In the genomic region with DNA sequence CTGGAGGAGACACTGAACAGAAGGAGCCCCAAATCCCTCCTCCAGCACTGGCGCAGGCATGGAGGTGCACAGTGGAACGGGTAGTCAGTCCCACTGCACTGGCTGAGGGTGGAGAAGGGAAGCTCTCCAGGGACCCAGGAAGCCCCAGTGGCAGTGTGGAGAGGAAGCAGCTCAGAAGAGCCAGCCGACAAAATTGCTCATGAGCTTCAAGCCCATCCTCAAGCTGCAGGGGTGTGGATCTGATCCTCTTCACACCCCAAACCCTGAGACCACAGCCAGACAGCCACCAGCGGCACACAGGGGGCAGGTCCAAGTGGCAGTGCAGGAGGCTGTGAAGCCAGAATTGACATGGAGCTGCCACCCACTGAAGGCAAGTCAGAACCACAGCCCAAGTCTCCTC, we compare ENCODE assay signal across 17 cellular contexts. TPM values are rescaled to one million over a fixed set of nuclear protein-coding genes. Genes with fewer than 3 reads are reported as not detected.
DNase-seq lines count a peak whose midpoint lies in the region; ATAC-seq, FAIRE-seq and TF ChIP-seq lines count a peak whose summit lies in the region.
"Had no signal": no experiment of that assay in that cellular context is flagged by ENCODE, and none has a peak within 500 bp of the region (broad histone marks: within the 10 kb centered on the region; RNA-seq: fewer than 3 reads in every experiment).

No MANE protein-coding gene starts in this region.

- H4K20me1 ChIP-seq in GM12878 (ENCODE audit: control insufficient read depth, insufficient read depth): no peaks in the 10 kb centered on the region

- no peaks in the 10 kb centered on the region for H3K36me3 Mint-ChIP-seq in natural killer cell

- H3K27me3 Mint-ChIP-seq in natural killer cell (ENCODE audit: low read depth in 2 of 2): no peaks in the 10 kb centered on the region

- no peak for TF ChIP-seq EP300 in GM12878 (IDR thresholded peaks at IDR 0.05; ENCODE audit: borderline replicate concordance in 1 of 2, control insufficient read depth in 1 of 2, low read depth in 2 of 2, low read length in 2 of 2)
- no peak for TF ChIP-seq EP300 in transverse colon (IDR thresholded peaks at IDR 0.05; ENCODE audit: low read depth)

- H2AFZ ChIP-seq in GM12878 (ENCODE audit: control insufficient read depth, low read depth, low read length): no peak overlapping the region
- H2AFZ ChIP-seq: parathyroid adenoma had no signal

- no peaks in the 10 kb centered on the region for H3K9me3 Mint-ChIP-seq in natural killer cell
- H3K9me3 Mint-ChIP-seq: CD14-positive monocyte had no signal

- FAIRE-seq in GM12878 (lab: Jason Lieb, UNC): no peak
- FAIRE-seq: HTR-8/SVneo had no signal

- H3K27ac ChIP-seq in GM12878 (ENCODE audit: control insufficient read depth, insufficient read depth) (no peak overlapping the region), thoracic aorta (peak overlapping the region; percentile 3 to 48), transverse colon (peak overlapping the region in 2 of 4 donors; percentile 25 to 61)

- RAD21 ChIA-PET in GM12878 (lab: Charles Lee; ENCODE audit: unreplicated experiment): interaction anchor here (1.5 kb wide), 1 partner anchor 91 kb away, joined by 3 read pairs; a partner anchor contains a TSS

- H3K79me2 ChIP-seq in GM12878 (ENCODE audit: control insufficient read depth, insufficient read depth, low read length): peaks cover 3% of the 10 kb centered on the region; the same call in 1 of the 2 replicates

- BruUV-seq in GM12878 (replicated peaks; lab: Mats Ljungman, UMichigan): no TSS peak

- DNase-seq in NCI-H2171 (lab: John Stamatoyannopoulos, UW) (peak; percentile 62), NCI-H2171 treated with DMSO at 0.1 percent for 48 hours (lab: John Stamatoyannopoulos, UW) (no peak), GM12878 (ENCODE audit: low read depth, low spot score) (no peak), natural killer cell (no peak), thoracic aorta (ENCODE audit: low spot score) (no peak), transverse colon (no peak), DMS114 treated with DMSO at 0.1 percent for 48 hours (lab: John Stamatoyannopoulos, UW; ENCODE audit: unreplicated experiment) (no peak)
- DNase-seq: activated effector memory CD4-positive, alpha-beta T cell treated with anti-CD3 and anti-CD28 coated beads, Interleukin-2, amount 50 U/mL, for 16 hours; amygdala; left cardiac atrium; NCI-H1694 treated with DMSO at 0.1 percent for 48 hours; NCI-H510A; SHP77 treated with DMSO at 0.1 percent for 48 hours had no signal

- TF ChIP-seq POLR2A in GM12878 (IDR thresholded peaks at IDR 0.05; ENCODE audit: low read depth, low read length) (no peak), transverse colon (IDR thresholded peaks at IDR 0.05) (no peak)

- H3K9ac ChIP-seq in GM12878 (ENCODE audit: control insufficient read depth, insufficient read depth, low read length): no peak overlapping the region
- H3K9ac ChIP-seq: parathyroid adenoma had no signal

- no peaks in the 10 kb centered on the region for H3K27me3 ChIP-seq in GM12878 (replicated peaks in 1 of 2; ENCODE audit: control insufficient read depth in 2 of 2, insufficient read depth in 2 of 2, low read length in 1 of 2)
- no peaks in the 10 kb centered on the region for H3K27me3 ChIP-seq in thoracic aorta (replicated peaks; ENCODE audit: insufficient read depth)
- no peaks in the 10 kb centered on the region for H3K27me3 ChIP-seq in transverse colon

- POLR2A ChIA-PET in GM12878 (lab: Charles Lee): no interaction called here

- H3K9me3 ChIP-seq in GM12878 (replicated peaks; ENCODE audit: control insufficient read depth, insufficient read depth, low read length): no peaks in the 10 kb centered on the region
- H3K9me3 ChIP-seq in thoracic aorta: no peaks in the 10 kb centered on the region
- no peaks in the 10 kb centered on the region for H3K9me3 ChIP-seq in transverse colon

- ATAC-seq in GM12878: peak; percentile 42
- ATAC-seq in natural killer cell: peak in 1 of 3 donors; percentile 24
- ATAC-seq in thoracic aorta (ENCODE audit: insufficient number of reproducible peaks, low FRiP score, low read depth): no peak
- ATAC-seq in GM18517 (IDR thresholded peaks at IDR 0.05; ENCODE audit: unreplicated experiment): no peak

- H3K4me3 Mint-ChIP-seq in natural killer cell: peak overlapping the region; percentile 77

- CTCF ChIA-PET in GM12878 (lab: Yijun Ruan, JAX): no interaction called here

- 34% methylated on average over 4 of the region's 4 CpGs for WGBS in GM12878 (ENCODE audit: insufficient coverage, insufficient replicate concordance, low lambda C conversion rate, missing lambda C conversion rate)
- WGBS in transverse colon (ENCODE audit: low coverage in 1 of 2), 2 donors: 82% methylated on average over 4 of the region's 4 CpGs; no CpG with 5 or more reads in 1 of the 2 donors

- SMC1A ChIA-PET in GM12878 (lab: Charles Lee; ENCODE audit: uncharacterized antibody, unreplicated experiment): interaction anchor here (1.2 kb wide), 1 partner anchor 9 kb away, joined by 3 read pairs; no protein-coding TSS in a partner anchor

- peaks cover 12 to 18% of the 10 kb centered on the region in 2 donors for H3K4me1 Mint-ChIP-seq in natural killer cell

- H3K36me3 ChIP-seq in GM12878 (ENCODE audit: control insufficient read depth in 2 of 2, insufficient read depth in 2 of 2, low read length in 1 of 2) (peaks cover 3 to 8% of the 10 kb centered on the region in 2 experiments), thoracic aorta (peaks cover 15% of the 10 kb centered on the region), transverse colon (peaks cover 0 to 4% (median under 1%) of the 10 kb centered on the region in 4 donors)

- H3K4me3 ChIP-seq in GM12878 (no peak overlapping the region), thoracic aorta (no peak overlapping the region), transverse colon (no peak overlapping the region)

- H3K27ac Mint-ChIP-seq in natural killer cell: peak overlapping the region; percentile 7 to 74

- intact Hi-C loops in GM12878 (cut with micrococcal nuclease; ENCODE audit: unreplicated experiment) (no loop called here), natural killer cell (cut with micrococcal nuclease) (no loop called here), transverse colon (cut with DNase I; ENCODE audit: low total_unique reads) (no loop called here)

- TF ChIP-seq CTCF in GM12878 (IDR thresholded peaks at IDR 0.05 in 2 of 3, conservative IDR thresholded peaks at IDR 0.05 in 1 of 3; ENCODE audit: control insufficient read depth in 2 of 3, extremely low read depth in 1 of 3, insufficient read depth in 1 of 3, low read depth in 3 of 3, low read length in 3 of 3) (no peak), natural killer cell (IDR thresholded peaks at IDR 0.05) (no peak), thoracic aorta (IDR thresholded peaks at IDR 0.05) (no peak), transverse colon (IDR thresholded peaks at IDR 0.05) (no peak)

- TF ChIP-seq RAD21 in GM12878 (IDR thresholded peaks at IDR 0.05; ENCODE audit: insufficient read depth, low read depth, low read length): no peak

- H3K4me2 ChIP-seq in GM12878 (ENCODE audit: control insufficient read depth, insufficient read depth): no peak overlapping the region

- peaks cover 5% of the 10 kb centered on the region; the same call in 1 of the 2 replicates for H3K4me1 ChIP-seq in GM12878 (ENCODE audit: control insufficient read depth, insufficient read depth, low read length)
- H3K4me1 ChIP-seq in thoracic aorta (ENCODE audit: control insufficient read depth in 1 of 2, low read depth in 2 of 2): peaks cover 38 to 57% of the 10 kb centered on the region in 2 donors
- H3K4me1 ChIP-seq in transverse colon: peaks cover 12 to 53% (median 14%) of the 10 kb centered on the region in 4 donors
- H3K4me1 ChIP-seq: parathyroid adenoma had no signal

- in situ Hi-C loops in GM12878 (cut with MboI) (loop anchor here (10.0 kb wide), 1 partner anchor 53 kb away; no protein-coding TSS in a partner anchor), transverse colon (cut with MboI; ENCODE audit: low pct_ligation_motif_present in 1 of 4, low pct_unique_long_range_greater_than_20kb in 1 of 4, low sequenced_read_pairs in 3 of 4) (loop anchor here in 1 of 4 donors (25.0 kb wide), 1 partner anchor 89 kb away; a partner anchor contains a TSS)

RNA-seq across cellular contexts. Expression of a gene that starts 32.1 kb away (rescaled TPM):
- 122 and 123 TPM in 2 replicates for total RNA-seq in GM12878 (2013; cell fraction: nucleolus; rRNA removed)
- total RNA-seq in GM12878 (2014; rRNA removed) (34.4 and 36.4 TPM in 2 replicates), GM12878 (2014; rRNA removed; fragmentation: Illumina TruSeq; extraction: Trizol) (22.0 and 25.7 TPM in 2 replicates), GM12878 (2021) (43.7 and 51.3 TPM in 2 replicates), natural killer cell (1 to 10 TPM; 6.4 to 9.2 (median 8.8) TPM), thoracic aorta (100 to 1,000 TPM; 112 to 150 TPM), transverse colon (100 to 1,000 TPM in 3 of 4 donors, 10 to 100 TPM in 1; 63.7 to 201 (median 171) TPM)
- 16.4 TPM for polyA plus RNA-seq in GM12878 (2011; ENCODE audit: low read depth)
- polyA plus RNA-seq in GM12878 (2011; rRNA removed) (38.8 and 46.2 TPM in 2 replicates), GM12878 (2014; fragmentation: Illumina TruSeq; extraction: Trizol) (16.9 and 22.7 TPM in 2 replicates), GM12878 (2014; fragmentation: Nextera tagmentation; extraction: Ambion mirVana) (1 to 10 TPM; 3.5 to 5.7 TPM), GM12878 (2014; rRNA removed) (25.6 and 25.9 TPM in 2 replicates), GM12878 (2016; fragmentation: Nextera tagmentation; extraction: Ambion mirVana) (10 to 100 TPM; 30.7 to 33.4 TPM)
- 48.3 and 55.8 TPM in 2 replicates for polyA plus RNA-seq in GM12878 (2011; cell fraction: cytosol; rRNA removed)
- 64.5 and 71.0 TPM in 2 replicates for polyA plus RNA-seq in GM12878 (2011; cell fraction: nucleus; rRNA removed)
- polyA plus RNA-seq in GM12878 (2012): 21.1 and 29.0 TPM in 2 replicates
- polyA minus RNA-seq in GM12878 (2011; rRNA and poly(A)+ RNA removed): 78.5 and 79.4 TPM in 2 replicates
- 14.1 and 19.8 TPM in 2 replicates for polyA minus RNA-seq in GM12878 (2011; cell fraction: cytosol; rRNA and poly(A)+ RNA removed)
- 22.1 and 35.2 TPM in 2 replicates for polyA minus RNA-seq in GM12878 (2011; cell fraction: nucleus; rRNA and poly(A)+ RNA removed)
